Comparison of ENCODE assay signal across 17 cellular contexts in the genomic region with DNA sequence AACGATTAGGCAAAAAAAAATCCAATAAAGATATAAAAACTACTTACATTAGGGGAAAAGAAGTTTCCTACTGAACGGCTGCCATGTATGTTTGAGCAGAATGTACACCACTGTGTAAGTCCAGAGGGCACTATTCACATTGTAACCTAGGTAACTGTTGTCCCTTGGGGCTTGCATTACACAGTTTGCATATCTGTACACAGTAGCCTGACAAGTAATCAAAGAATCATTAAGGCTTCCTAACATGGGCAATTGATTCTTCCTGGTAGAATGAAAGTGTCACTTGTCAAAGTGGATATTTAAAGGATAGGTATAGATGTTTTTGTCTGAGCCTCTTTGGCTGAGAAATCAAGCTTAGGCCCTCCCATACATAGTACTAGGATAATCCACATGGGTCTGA. TPM values are rescaled to one million over a fixed set of nuclear protein-coding genes. Genes with fewer than 3 reads are reported as not detected.
DNase-seq lines count a peak whose midpoint lies in the region; ATAC-seq and TF ChIP-seq lines count a peak whose summit lies in the region.
"Had no signal": no experiment of that assay in that cellular context is flagged by ENCODE, and none has a peak within 500 bp of the region (broad histone marks: within the 10 kb centered on the region; RNA-seq: fewer than 3 reads in every experiment).

No MANE protein-coding gene starts in this region.

- H3K4me1 Mint-ChIP-seq in stimulated activated effector memory CD8-positive, alpha-beta T cell treated with anti-CD3 and anti-CD28 coated beads, Interleukin-12 subunit alpha, Interleukin-12 subunit beta, amount 100 ng/mL, for 72 hours = peaks cover 73% of the 10 kb centered on the region
- no peaks in the 10 kb centered on the region for H3K4me1 Mint-ChIP-seq in glutamatergic neuron (ENCODE audit: low read depth, unreplicated experiment)

- no peaks in the 10 kb centered on the region for H3K4me1 ChIP-seq in aorta (ENCODE audit: control insufficient read depth in 1 of 2, insufficient read depth in 2 of 2, low read length in 2 of 2)
- H3K4me1 ChIP-seq: upper lobe of right lung had no signal

- TF ChIP-seq CTCF in glutamatergic neuron (IDR thresholded peaks at IDR 0.05; ENCODE audit: partially characterized antibody, unreplicated experiment) = no peak

- H3K27me3 ChIP-seq in aorta (ENCODE audit: control insufficient read depth in 1 of 2, insufficient read depth in 2 of 2, low read length in 1 of 2) = no peaks in the 10 kb centered on the region
- H3K27me3 ChIP-seq: upper lobe of right lung had no signal

- H3K9me3 Mint-ChIP-seq in stimulated activated effector memory CD8-positive, alpha-beta T cell treated with anti-CD3 and anti-CD28 coated beads, Interleukin-12 subunit alpha, Interleukin-12 subunit beta, amount 100 ng/mL, for 72 hours = peaks cover 24% of the 10 kb centered on the region
- peaks cover 3% of the 10 kb centered on the region for H3K9me3 Mint-ChIP-seq in glutamatergic neuron (ENCODE audit: unreplicated experiment)

- H3K36me3 Mint-ChIP-seq in stimulated activated effector memory CD8-positive, alpha-beta T cell treated with anti-CD3 and anti-CD28 coated beads, Interleukin-12 subunit alpha, Interleukin-12 subunit beta, amount 100 ng/mL, for 72 hours = peaks cover 10% of the 10 kb centered on the region
- peaks cover 5% of the 10 kb centered on the region for H3K36me3 Mint-ChIP-seq in glutamatergic neuron (ENCODE audit: unreplicated experiment)

- intact Hi-C loops in aorta (cut with DNase I) = no loop called here

- H3K4me3 ChIP-seq in aorta (ENCODE audit: low read length in 2 of 2) = no peak overlapping the region
- H3K4me3 ChIP-seq: GM23248, upper lobe of right lung had no signal

- peak overlapping the region; percentile 33 for H3K27ac Mint-ChIP-seq in stimulated activated effector memory CD8-positive, alpha-beta T cell treated with anti-CD3 and anti-CD28 coated beads, Interleukin-12 subunit alpha, Interleukin-12 subunit beta, amount 100 ng/mL, for 72 hours
- no peak overlapping the region for H3K27ac Mint-ChIP-seq in glutamatergic neuron (ENCODE audit: unreplicated experiment)

- H3K27me3 Mint-ChIP-seq in glutamatergic neuron (ENCODE audit: unreplicated experiment) = peaks cover 4% of the 10 kb centered on the region

- no peak overlapping the region for H3K4me3 Mint-ChIP-seq in stimulated activated effector memory CD8-positive, alpha-beta T cell treated with anti-CD3 and anti-CD28 coated beads, Interleukin-12 subunit alpha, Interleukin-12 subunit beta, amount 100 ng/mL, for 72 hours
- no peak overlapping the region for H3K4me3 Mint-ChIP-seq in glutamatergic neuron (ENCODE audit: unreplicated experiment)
- H3K4me3 Mint-ChIP-seq: CD4-positive, CD25-positive, alpha-beta regulatory T cell had no signal

- WGBS in aorta, 2 donors = 52 to 75% methylated on average over 2 of the region's 2 CpGs

- H3K36me3 ChIP-seq in aorta (ENCODE audit: control insufficient read depth in 1 of 2, insufficient read depth in 2 of 2, low read length in 1 of 2) = no peaks in the 10 kb centered on the region
- H3K36me3 ChIP-seq: upper lobe of right lung had no signal

- DNase-seq in NCI-H748 (lab: John Stamatoyannopoulos, UW; ENCODE audit: unreplicated experiment) = peak; percentile 32
- no peak for DNase-seq in NCI-H748 treated with DMSO at 0.1 percent for 48 hours (lab: John Stamatoyannopoulos, UW)
- DNase-seq in NCI-H526 (lab: John Stamatoyannopoulos, UW) = peak; percentile 93 to 95
- DNase-seq in stimulated activated effector memory CD8-positive, alpha-beta T cell treated with anti-CD3 and anti-CD28 coated beads, Interleukin-12 subunit alpha, Interleukin-12 subunit beta, amount 100 ng/mL, for 72 hours (ENCODE audit: low spot score in 2 of 2) = no peak
- DNase-seq in glutamatergic neuron = no peak
- no peak for DNase-seq in aorta
- DNase-seq: activated CD4-positive, alpha-beta T cell treated with anti-CD3 and anti-CD28 coated beads for 48 hours; activated CD8-positive, alpha-beta memory T cell treated with anti-CD3 and anti-CD28 coated beads, Interleukin-2, amount 50 U/mL, for 4 hours; activated effector memory CD4-positive, alpha-beta T cell treated with anti-CD3 and anti-CD28 coated beads, Interleukin-2, amount 50 U/mL, for 16 hours; CD4-positive, CD25-positive, alpha-beta regulatory T cell; DMS79 treated with DMSO at 0.1 percent for 48 hours; GM23248; Kasumi-1; upper lobe of right lung had no signal

- peaks cover 1% of the 10 kb centered on the region for H3K9me3 ChIP-seq in aorta (ENCODE audit: control insufficient read depth, low read length)
- H3K9me3 ChIP-seq: upper lobe of right lung had no signal

- no peak overlapping the region for H3K27ac ChIP-seq in aorta (ENCODE audit: low read depth in 1 of 2, low read length in 2 of 2)
- H3K27ac ChIP-seq: GM23248, upper lobe of right lung had no signal

- ATAC-seq in GM21825 (IDR thresholded peaks at IDR 0.05; ENCODE audit: unreplicated experiment) (peak; percentile 72), GM21526 (IDR thresholded peaks at IDR 0.05; ENCODE audit: low FRiP score, unreplicated experiment) (no peak), aorta (ENCODE audit: low FRiP score) (no peak)
- no peak for ATAC-seq in stimulated activated effector memory CD8-positive, alpha-beta T cell treated with anti-CD3 and anti-CD28 coated beads, Interleukin-12 subunit alpha, Interleukin-12 subunit beta, amount 100 ng/mL, for 72 hours
- ATAC-seq: left lobe of liver, upper lobe of right lung had no signal

RNA-seq across cellular contexts. Expression of gene PLEK, which starts 39.1 kb away (rescaled TPM):
- total RNA-seq in glutamatergic neuron (ENCODE audit: unreplicated experiment) = not detected
- 10 to 100 TPM; 14.6 to 32.9 TPM for total RNA-seq in aorta
- 10 to 100 TPM in 1 of 2 donors, 1 to 10 TPM in 1; 3.3 to 12.3 TPM for polyA plus RNA-seq in aorta
- total RNA-seq: GM23248 had no signal

Comparison
In these comparisons a context has a peak if more than half of its experiments do, and no peak if none do; other contexts are left out.
1. DNase-seq: peak in NCI-H748 (single experiment) and NCI-H526 (2 of 2); none in NCI-H748 treated with DMSO at 0.1 percent for 48 hours (single experiment), stimulated activated effector memory CD8-positive, alpha-beta T cell treated with anti-CD3 and anti-CD28 coated beads, Interleukin-12 subunit alpha, Interleukin-12 subunit beta, amount 100 ng/mL, for 72 hours (0 of 2), glutamatergic neuron (single experiment) and aorta (0 of 2).
2. RNA of gene PLEK, which starts 39.1 kb away (total RNA-seq): 14.6 to 32.9 TPM in aorta; not detected in glutamatergic neuron (single experiment); every median in the first group is over 10 times any median in the second.